ENCODE assay signal across 12 cellular contexts in the genomic region with DNA sequence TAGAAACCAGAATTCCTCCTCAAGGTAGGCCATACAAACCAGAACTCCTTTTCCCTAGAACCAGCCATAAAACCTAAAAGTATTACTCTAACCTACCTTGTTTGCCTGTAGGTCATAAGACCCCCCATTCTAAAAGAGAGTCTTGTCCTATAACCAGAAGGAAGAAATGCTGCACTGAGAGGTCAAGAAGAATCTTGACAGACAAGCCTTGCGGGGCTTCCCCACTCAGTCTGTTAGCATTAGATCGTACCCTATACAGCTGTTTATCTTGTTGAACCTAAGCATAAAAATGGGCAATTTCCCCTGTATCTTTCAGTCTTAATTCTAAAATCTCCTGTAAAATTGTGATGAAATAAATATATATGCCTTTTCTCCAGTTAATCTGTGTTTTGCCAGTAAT. TPM values are rescaled to one million over a fixed set of nuclear protein-coding genes. Genes with fewer than 3 reads are reported as not detected.
DNase-seq lines count a peak whose midpoint lies in the region; ATAC-seq and TF ChIP-seq lines count a peak whose summit lies in the region.
"Had no signal": no experiment of that assay in that cellular context is flagged by ENCODE, and none has a peak within 500 bp of the region (broad histone marks: within the 10 kb centered on the region; RNA-seq: fewer than 3 reads in every experiment).

No MANE protein-coding gene starts in this region.

- no peak for TF ChIP-seq CTCF in CD8-positive, alpha-beta T cell (IDR thresholded peaks at IDR 0.05)
- TF ChIP-seq CTCF in spleen (IDR thresholded peaks at IDR 0.05 in 8 of 11, conservative IDR thresholded peaks at IDR 0.05 in 3 of 11): no peak

- H3K4me1 Mint-ChIP-seq in CD8-positive, alpha-beta T cell (ENCODE audit: low read depth): peaks cover 33% of the 10 kb centered on the region
- peaks cover 17% of the 10 kb centered on the region for H3K4me1 Mint-ChIP-seq in activated T-helper 17 cell treated with anti-CD3 and anti-CD28 coated beads, Interleukin-2, amount 50 U/mL, for 72 hours
- peaks cover 3 to 37% (median 29%) of the 10 kb centered on the region in 4 donors for H3K4me1 Mint-ChIP-seq in naive thymus-derived CD8-positive, alpha-beta T cell

- no peaks in the 10 kb centered on the region for H3K36me3 ChIP-seq in CD8-positive, alpha-beta T cell (ENCODE audit: insufficient read depth, low read length)
- H3K36me3 ChIP-seq in HUES48 (ENCODE audit: control insufficient read depth, insufficient read depth, low read length) (no peaks in the 10 kb centered on the region), spleen (no peaks in the 10 kb centered on the region)
- H3K36me3 ChIP-seq: thoracic aorta had no signal

- H3K9me3 ChIP-seq in CD8-positive, alpha-beta T cell (ENCODE audit: low read length): no peaks in the 10 kb centered on the region
- no peaks in the 10 kb centered on the region for H3K9me3 ChIP-seq in HUES48 (ENCODE audit: control insufficient read depth, insufficient read depth, low read length)
- H3K9me3 ChIP-seq in spleen: no peaks in the 10 kb centered on the region
- H3K9me3 ChIP-seq: thoracic aorta had no signal

- H3K4me1 ChIP-seq in CD8-positive, alpha-beta T cell (ENCODE audit: insufficient read depth, low read length): peaks cover 23% of the 10 kb centered on the region
- H3K4me1 ChIP-seq in HUES48 (ENCODE audit: control insufficient read depth, insufficient read depth, low read length) (peaks cover 20% of the 10 kb centered on the region), spleen (peaks cover 5 to 45% (median 27%) of the 10 kb centered on the region in 6 donors)

- peak overlapping the region; percentile 6 for H3K4me3 Mint-ChIP-seq in CD8-positive, alpha-beta T cell
- H3K4me3 Mint-ChIP-seq in activated T-helper 17 cell treated with anti-CD3 and anti-CD28 coated beads, Interleukin-2, amount 50 U/mL, for 72 hours: peak overlapping the region; percentile 94
- peak overlapping the region in 8 of 10 donors; percentile 6 to 96 (median 94) for H3K4me3 Mint-ChIP-seq in naive thymus-derived CD8-positive, alpha-beta T cell

- no peaks in the 10 kb centered on the region for H3K27me3 Mint-ChIP-seq in CD8-positive, alpha-beta T cell (ENCODE audit: low read depth)
- no peaks in the 10 kb centered on the region for H3K27me3 Mint-ChIP-seq in activated T-helper 17 cell treated with anti-CD3 and anti-CD28 coated beads, Interleukin-2, amount 50 U/mL, for 72 hours
- no peaks in the 10 kb centered on the region for H3K27me3 Mint-ChIP-seq in naive thymus-derived CD8-positive, alpha-beta T cell

- H3K9ac ChIP-seq in HUES48 (ENCODE audit: low read depth, low read length): peak overlapping the region; percentile 98; the same call in 1 of the 2 replicates

- intact Hi-C loops in CD8-positive, alpha-beta T cell (cut with DNase I, micrococcal nuclease): loop anchor here (5.0 kb wide), 4 partner anchors 122 to 1802 kb away; a partner anchor contains a TSS
- intact Hi-C loops in spleen (cut with DNase I; ENCODE audit: low total_unique reads): no loop called here

- H3K27ac ChIP-seq in CD8-positive, alpha-beta T cell (ENCODE audit: low read depth, low read length): no peak overlapping the region
- H3K27ac ChIP-seq in HUES48 (ENCODE audit: low read depth, low read length): peak overlapping the region; percentile 98
- H3K27ac ChIP-seq in spleen: no peak overlapping the region

- no peak for DNase-seq in CD8-positive, alpha-beta T cell
- DNase-seq in naive thymus-derived CD8-positive, alpha-beta T cell: no peak
- DNase-seq in GM19238 (ENCODE audit: insufficient read length, low spot score) (no peak), spleen (no peak)
- DNase-seq: cerebellar nuclear complex, DMS79, NCI-H446 treated with DMSO at 0.1 percent for 48 hours had no signal

- no peak for TF ChIP-seq POLR2A in spleen (IDR thresholded peaks at IDR 0.05)

- H3K27me3 ChIP-seq in CD8-positive, alpha-beta T cell (ENCODE audit: insufficient read depth, low read length): no peaks in the 10 kb centered on the region
- H3K27me3 ChIP-seq in HUES48 (ENCODE audit: control insufficient read depth, insufficient read depth, low read length) (no peaks in the 10 kb centered on the region), spleen (replicated peaks in 1 of 7) (no peaks in the 10 kb centered on the region)

- WGBS in spleen, 5 donors: 86 to 96% (median 94%) methylated on average over 2 of the region's 2 CpGs

- ATAC-seq in CD8-positive, alpha-beta T cell: no peak
- no peak for ATAC-seq in activated T-helper 17 cell treated with anti-CD3 and anti-CD28 coated beads, Interleukin-2, amount 50 U/mL, for 72 hours (replicated peaks)
- ATAC-seq in naive thymus-derived CD8-positive, alpha-beta T cell: no peak
- no peak for ATAC-seq in GM21528 (IDR thresholded peaks at IDR 0.05; ENCODE audit: low FRiP score, unreplicated experiment)
- no peak for ATAC-seq in GM19351 (IDR thresholded peaks at IDR 0.05; ENCODE audit: unreplicated experiment)

- no peaks in the 10 kb centered on the region for H3K9me3 Mint-ChIP-seq in CD8-positive, alpha-beta T cell
- H3K9me3 Mint-ChIP-seq in activated T-helper 17 cell treated with anti-CD3 and anti-CD28 coated beads, Interleukin-2, amount 50 U/mL, for 72 hours: no peaks in the 10 kb centered on the region
- peaks cover 0 to 4% (median 0%) of the 10 kb centered on the region in 9 donors for H3K9me3 Mint-ChIP-seq in naive thymus-derived CD8-positive, alpha-beta T cell

- POLR2A ChIA-PET in CD8-positive, alpha-beta T cell (lab: Charles Lee): interaction anchor here (0.8 to 15.9 kb wide), 5 partner anchors 10 to 123 kb away, joined by 3 to 506 read pairs (median 186); a partner anchor contains a TSS
- POLR2A ChIA-PET in naive thymus-derived CD8-positive, alpha-beta T cell (lab: Charles Lee): interaction anchor here (0.6 to 16.7 kb wide), 5 partner anchors 12 to 1830 kb away, joined by 4 to 748 read pairs (median 77); a partner anchor contains a TSS

- CTCF ChIA-PET in CD8-positive, alpha-beta T cell (lab: Charles Lee): no interaction called here

- H3K4me3 ChIP-seq in CD8-positive, alpha-beta T cell (ENCODE audit: low read depth, low read length): no peak overlapping the region
- H3K4me3 ChIP-seq in HUES48 (ENCODE audit: low read depth, low read length) (no peak overlapping the region), spleen (no peak overlapping the region)

- no peak overlapping the region for H3K27ac Mint-ChIP-seq in CD8-positive, alpha-beta T cell
- no peak overlapping the region for H3K27ac Mint-ChIP-seq in activated T-helper 17 cell treated with anti-CD3 and anti-CD28 coated beads, Interleukin-2, amount 50 U/mL, for 72 hours
- H3K27ac Mint-ChIP-seq in naive thymus-derived CD8-positive, alpha-beta T cell: peak overlapping the region in 1 of 10 donors; percentile 67

- H3K36me3 Mint-ChIP-seq in CD8-positive, alpha-beta T cell: peaks cover 2% of the 10 kb centered on the region
- H3K36me3 Mint-ChIP-seq in activated T-helper 17 cell treated with anti-CD3 and anti-CD28 coated beads, Interleukin-2, amount 50 U/mL, for 72 hours (ENCODE audit: low read depth): peaks cover 19% of the 10 kb centered on the region
- H3K36me3 Mint-ChIP-seq in naive thymus-derived CD8-positive, alpha-beta T cell: no peaks in the 10 kb centered on the region

RNA-seq across cellular contexts. Expression of a gene that starts 52.3 kb away (rescaled TPM):
- under 1 TPM; 0.30 to 0.44 TPM for total RNA-seq in CD8-positive, alpha-beta T cell
- 1 to 10 TPM; 1.7 to 2.1 TPM for total RNA-seq in activated T-helper 17 cell treated with anti-CD3 and anti-CD28 coated beads, Interleukin-2, amount 50 U/mL, for 72 hours
- total RNA-seq in naive thymus-derived CD8-positive, alpha-beta T cell: 1 to 10 TPM; 1.3 to 1.6 TPM
- polyA plus RNA-seq in naive thymus-derived CD8-positive, alpha-beta T cell: 1 to 10 TPM in 2 of 3 donors, under 1 TPM in 1; 0.68 to 3.8 (median 1.8) TPM
- 10 to 100 TPM; 12.4 to 30.3 (median 19.0) TPM for total RNA-seq in spleen
- polyA plus RNA-seq in spleen: 1 to 10 TPM; 2.4 to 3.5 (median 2.8) TPM

Comparison
In these comparisons a context has a peak if more than half of its experiments do, and no peak if none do; other contexts are left out.
1. H3K4me3 Mint-ChIP-seq: peak in every context shown above with its lines; median percentile 94 in activated T-helper 17 cell treated with anti-CD3 and anti-CD28 coated beads, Interleukin-2, amount 50 U/mL, for 72 hours; 94 in naive thymus-derived CD8-positive, alpha-beta T cell; 6 in CD8-positive, alpha-beta T cell.
2. RNA of a gene that starts 52.3 kb away (total RNA-seq): 12.4 to 30.3 TPM in spleen; 1.7 to 2.1 TPM in activated T-helper 17 cell treated with anti-CD3 and anti-CD28 coated beads, Interleukin-2, amount 50 U/mL, for 72 hours, 1.3 to 1.6 TPM in naive thymus-derived CD8-positive, alpha-beta T cell and 0.30 to 0.44 TPM in CD8-positive, alpha-beta T cell; every median in the first group is over 4 times any median in the second.